18 cellular contexts compared by ENCODE assay signal in the genomic region with DNA sequence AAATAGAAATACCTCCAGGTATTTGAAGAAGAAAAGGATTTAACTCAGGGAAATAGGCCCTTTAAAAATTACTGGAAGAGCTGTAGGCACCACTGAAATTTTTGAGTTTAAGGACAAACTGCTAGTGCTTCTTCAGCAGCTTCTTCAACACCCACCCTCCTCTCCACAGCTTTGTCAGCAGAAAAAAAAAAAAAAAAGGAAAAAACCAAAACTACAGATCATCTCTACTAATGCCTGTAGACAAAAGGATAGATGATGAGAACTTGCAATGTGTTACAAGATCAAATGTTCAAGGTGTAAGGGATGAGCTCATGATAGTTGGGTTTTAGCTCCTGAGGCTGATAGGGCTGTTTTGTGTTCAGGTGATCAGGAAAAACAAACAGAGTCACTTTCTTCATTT. TPM values are rescaled to one million over a fixed set of nuclear protein-coding genes. Genes with fewer than 3 reads are reported as not detected.
DNase-seq lines count a peak whose midpoint lies in the region; ATAC-seq, FAIRE-seq and TF ChIP-seq lines count a peak whose summit lies in the region.
"Had no signal": no experiment of that assay in that cellular context is flagged by ENCODE, and none has a peak within 500 bp of the region (broad histone marks: within the 10 kb centered on the region; RNA-seq: fewer than 3 reads in every experiment).

No MANE protein-coding gene starts in this region.

- ATAC-seq in activated T-cell treated with anti-CD3 and anti-CD28 coated beads, Interleukin-2, amount 50 U/mL, for 72 hours (replicated peaks in 1 of 2) = no peak
- ATAC-seq in activated CD8-positive, alpha-beta T cell treated with anti-CD3 and anti-CD28 coated beads, Interleukin-2, amount 10 ng/mL, durations not matched to agents 7 days and 5 days = no peak
- ATAC-seq in GM19324 (IDR thresholded peaks at IDR 0.05; ENCODE audit: low FRiP score, unreplicated experiment) = no peak
- ATAC-seq: A549 had no signal

- H3K36me3 Mint-ChIP-seq in activated T-cell treated with anti-CD3 and anti-CD28 coated beads, Interleukin-2, amount 50 U/mL, for 72 hours (ENCODE audit: insufficient read depth in 2 of 2) = peaks cover 0 to 2% of the 10 kb centered on the region in 2 donors
- peaks cover 9% of the 10 kb centered on the region for H3K36me3 Mint-ChIP-seq in activated CD8-positive, alpha-beta T cell treated with anti-CD3 and anti-CD28 coated beads, Interleukin-2, amount 10 ng/mL, durations not matched to agents 7 days and 5 days (ENCODE audit: low read depth)
- peaks cover 2% of the 10 kb centered on the region for H3K36me3 Mint-ChIP-seq in chondrocyte (ENCODE audit: low read depth)
- H3K36me3 Mint-ChIP-seq: IgD-negative memory B cell had no signal

- CTCF ChIA-PET in activated CD8-positive, alpha-beta T cell treated with anti-CD3 and anti-CD28 coated beads, Interleukin-2, amount 10 ng/mL, durations not matched to agents 7 days and 5 days (lab: Charles Lee) = interaction anchor here (0.7 to 1.5 kb wide), 4 partner anchors 9 to 55 kb away, joined by 3 to 5 read pairs (median 4); a partner anchor contains a TSS

- peak overlapping the region; percentile 87 for H3K27ac Mint-ChIP-seq in activated T-cell treated with anti-CD3 and anti-CD28 coated beads, Interleukin-2, amount 50 U/mL, for 72 hours
- H3K27ac Mint-ChIP-seq in activated CD8-positive, alpha-beta T cell treated with anti-CD3 and anti-CD28 coated beads, Interleukin-2, amount 10 ng/mL, durations not matched to agents 7 days and 5 days = peak overlapping the region; percentile 74
- no peak overlapping the region for H3K27ac Mint-ChIP-seq in chondrocyte (ENCODE audit: unreplicated experiment)

- peaks cover 27% of the 10 kb centered on the region for H3K4me1 Mint-ChIP-seq in activated T-cell treated with anti-CD3 and anti-CD28 coated beads, Interleukin-2, amount 50 U/mL, for 72 hours (ENCODE audit: low read depth)
- H3K4me1 Mint-ChIP-seq in activated CD8-positive, alpha-beta T cell treated with anti-CD3 and anti-CD28 coated beads, Interleukin-2, amount 10 ng/mL, durations not matched to agents 7 days and 5 days (ENCODE audit: low read depth) = peaks cover 14% of the 10 kb centered on the region
- H3K4me1 Mint-ChIP-seq in chondrocyte (ENCODE audit: low read depth) = peaks cover 4% of the 10 kb centered on the region

- peaks cover 0 to 10% (median 0%) of the 10 kb centered on the region in 8 donors for H3K9me3 ChIP-seq in spleen
- H3K9me3 ChIP-seq: Caco-2 had no signal

- POLR2A ChIA-PET in activated CD8-positive, alpha-beta T cell treated with anti-CD3 and anti-CD28 coated beads, Interleukin-2, amount 10 ng/mL, durations not matched to agents 7 days and 5 days (lab: Charles Lee) = interaction anchor here (0.8 kb wide), 1 partner anchor 26 kb away, joined by 3 read pairs; no protein-coding TSS in a partner anchor

- no peak for FAIRE-seq in D721Med (lab: Jason Lieb, UNC)
- FAIRE-seq: A549 had no signal

- no peak for DNase-seq in activated T-cell treated with anti-CD3 and anti-CD28 coated beads, Interleukin-2, amount 50 U/mL, for 72 hours
- no peak for DNase-seq in activated T-cell treated with anti-CD3 and anti-CD28 coated beads, Interleukin-2, amount 50 U/mL, for 1 hour
- no peak for DNase-seq in GM12865 (ENCODE audit: low read depth)
- no peak for DNase-seq in activated CD8-positive, alpha-beta T cell treated with anti-CD3 and anti-CD28 coated beads, Interleukin-2, amount 10 ng/mL, durations not matched to agents 7 days and 5 days
- DNase-seq in spleen = no peak
- no peak for DNase-seq in chondrocyte (ENCODE audit: low spot score)
- DNase-seq in D721Med (ENCODE audit: insufficient read length, low spot score) = no peak
- DNase-seq: C1 segment of cervical spinal cord, Caco-2, DMS79, GM23248, HCEC 1CT, NCI-H187, NCI-H69, SHP77 treated with DMSO at 0.1 percent for 48 hours had no signal

- H3K36me3 ChIP-seq in spleen = no peaks in the 10 kb centered on the region

- H3K27ac ChIP-seq in spleen = peak overlapping the region in 5 of 8 donors; percentile 1 to 76 (median 72)
- H3K27ac ChIP-seq: A549, GM23248 had no signal

- no peaks in the 10 kb centered on the region for H3K27me3 ChIP-seq in spleen (replicated peaks in 1 of 7)

- peaks cover 33% of the 10 kb centered on the region for H3K27me3 Mint-ChIP-seq in activated T-cell treated with anti-CD3 and anti-CD28 coated beads, Interleukin-2, amount 50 U/mL, for 72 hours (ENCODE audit: low read depth)
- H3K27me3 Mint-ChIP-seq in activated CD8-positive, alpha-beta T cell treated with anti-CD3 and anti-CD28 coated beads, Interleukin-2, amount 10 ng/mL, durations not matched to agents 7 days and 5 days (ENCODE audit: low read depth) = peaks cover 9% of the 10 kb centered on the region
- no peaks in the 10 kb centered on the region for H3K27me3 Mint-ChIP-seq in chondrocyte (ENCODE audit: low read depth)

- TF ChIP-seq CTCF in GM12865 (IDR thresholded peaks at IDR 0.05; ENCODE audit: insufficient read depth, low read depth, low read length, missing control alignments) = no peak
- TF ChIP-seq CTCF in spleen (IDR thresholded peaks at IDR 0.05 in 8 of 11, conservative IDR thresholded peaks at IDR 0.05 in 3 of 11) = no peak
- TF ChIP-seq CTCF in chondrocyte (IDR thresholded peaks at IDR 0.05) = no peak
- TF ChIP-seq CTCF in D721Med (IDR thresholded peaks at IDR 0.05; ENCODE audit: insufficient read depth, missing control alignments) = no peak

- H3K4me3 ChIP-seq in GM12865 (ENCODE audit: low read depth, low read length) (peak overlapping the region; percentile 56), spleen (no peak overlapping the region)
- H3K4me3 ChIP-seq: A549, GM23248 had no signal

- intact Hi-C loops in spleen (cut with DNase I; ENCODE audit: low total_unique reads) = no loop called here

- H3K4me3 Mint-ChIP-seq in activated T-cell treated with anti-CD3 and anti-CD28 coated beads, Interleukin-2, amount 50 U/mL, for 72 hours = peak overlapping the region in 1 of 2 donors; percentile 86
- H3K4me3 Mint-ChIP-seq in activated CD8-positive, alpha-beta T cell treated with anti-CD3 and anti-CD28 coated beads, Interleukin-2, amount 10 ng/mL, durations not matched to agents 7 days and 5 days = no peak overlapping the region
- no peak overlapping the region for H3K4me3 Mint-ChIP-seq in chondrocyte (ENCODE audit: unreplicated experiment)

- H3K9me3 Mint-ChIP-seq in activated T-cell treated with anti-CD3 and anti-CD28 coated beads, Interleukin-2, amount 50 U/mL, for 72 hours = no peaks in the 10 kb centered on the region
- H3K9me3 Mint-ChIP-seq in activated CD8-positive, alpha-beta T cell treated with anti-CD3 and anti-CD28 coated beads, Interleukin-2, amount 10 ng/mL, durations not matched to agents 7 days and 5 days (ENCODE audit: insufficient read depth) = peaks cover 4% of the 10 kb centered on the region
- peaks cover 9% of the 10 kb centered on the region for H3K9me3 Mint-ChIP-seq in chondrocyte (ENCODE audit: low read depth)

- TF ChIP-seq POLR2A in spleen (IDR thresholded peaks at IDR 0.05) = no peak

- H3K4me1 ChIP-seq in spleen = peaks cover 0 to 10% (median 4%) of the 10 kb centered on the region in 6 donors
- H3K4me1 ChIP-seq: Caco-2 had no signal

RNA-seq across cellular contexts. Expression of a gene that starts 55.2 kb away (rescaled TPM):
- total RNA-seq in activated T-cell treated with anti-CD3 and anti-CD28 coated beads, Interleukin-2, amount 50 U/mL, for 72 hours = 10 to 100 TPM; 31.6 to 40.0 TPM
- total RNA-seq in activated CD8-positive, alpha-beta T cell treated with anti-CD3 and anti-CD28 coated beads, Interleukin-2, amount 10 ng/mL, durations not matched to agents 7 days and 5 days = 10 to 100 TPM; 42.8 to 44.1 TPM
- total RNA-seq in spleen (10 to 100 TPM; 17.4 to 22.9 (median 20.3) TPM), chondrocyte (32.9 to 38.1 TPM (median 33.4 TPM) in 3 replicates)
- 10 to 100 TPM in 2 of 3 donors, 1 to 10 TPM in 1; 9.8 to 13.2 (median 13.1) TPM for polyA plus RNA-seq in spleen
